Comparison of ENCODE assay signal across 24 cellular contexts in genomic region chr6:30836957-30837356, GRCh38. TPM values are rescaled to one million over a fixed set of nuclear protein-coding genes. Genes with fewer than 3 reads are reported as not detected.
DNase-seq lines count a peak whose midpoint lies in the region; ATAC-seq and TF ChIP-seq lines count a peak whose summit lies in the region.
"Had no signal": no experiment of that assay in that cellular context is flagged by ENCODE, and none has a peak within 500 bp of the region (broad histone marks: within the 10 kb centered on the region; RNA-seq: fewer than 3 reads in every experiment).

No MANE protein-coding gene starts in this region.

- no peak overlapping the region for H3K9ac ChIP-seq in BLaER1

- H3K4me1 ChIP-seq in BLaER1 (peaks cover 98% of the 10 kb centered on the region), RWPE2 (ENCODE audit: insufficient read depth, poor library complexity, severe bottlenecking) (no peaks in the 10 kb centered on the region)

- H3K27me3 ChIP-seq in BLaER1 (no peaks in the 10 kb centered on the region), RWPE2 (ENCODE audit: insufficient read depth, poor library complexity, severe bottlenecking) (no peaks in the 10 kb centered on the region)
- H3K27me3 ChIP-seq: esophagus squamous epithelium, sigmoid colon had no signal

- H3K27ac ChIP-seq in BLaER1 (peak overlapping the region; percentile 20; the same call in 1 of the 2 replicates), RWPE2 (ENCODE audit: poor library complexity, severe bottlenecking) (peak overlapping the region; percentile 7)

- H3K36me3 ChIP-seq in BLaER1 (no peaks in the 10 kb centered on the region), RWPE2 (ENCODE audit: low read depth) (no peaks in the 10 kb centered on the region)
- H3K36me3 ChIP-seq: esophagus squamous epithelium, sigmoid colon had no signal

- H3K9me3 ChIP-seq in BLaER1 (no peaks in the 10 kb centered on the region), RWPE2 (ENCODE audit: severe bottlenecking) (no peaks in the 10 kb centered on the region)
- H3K9me3 ChIP-seq: esophagus squamous epithelium, sigmoid colon had no signal

- no peak overlapping the region for H3K4me3 ChIP-seq in BLaER1
- H3K4me3 ChIP-seq in RWPE2 (ENCODE audit: severe bottlenecking) = no peak overlapping the region
- no peak overlapping the region for H3K4me3 ChIP-seq in fibroblast of pulmonary artery (replicated peaks; ENCODE audit: low read depth, low read length)
- H3K4me3 ChIP-seq: esophagus squamous epithelium, sigmoid colon had no signal

- ATAC-seq in RWPE2 (ENCODE audit: low read depth) = no peak
- ATAC-seq: activated CD8-positive, alpha-beta memory T cell treated with anti-CD3 and anti-CD28 coated beads, Interleukin-2, amount 10 ng/mL, durations not matched to agents 7 days and 5 days; activated T-cell treated with anti-CD3 and anti-CD28 coated beads, Interleukin-2, amount 50 U/mL, for 72 hours; CD8-positive, alpha-beta T cell; WTC11 had no signal

- peak overlapping the region; percentile 85; the same call in 1 of the 2 replicates for H3K4me2 ChIP-seq in BLaER1

- H4K20me1 ChIP-seq in BLaER1 = no peaks in the 10 kb centered on the region

- TF ChIP-seq CTCF in RWPE2 (IDR thresholded peaks at IDR 0.05; ENCODE audit: poor library complexity, severe bottlenecking) (no peak), fibroblast of pulmonary artery (IDR thresholded peaks at IDR 0.05; ENCODE audit: low read length, missing control alignments) (no peak)

- DNase-seq in RWPE2 (ENCODE audit: low spot score) (no peak), fibroblast of pulmonary artery (ENCODE audit: low read depth) (peak; percentile 56), posterior vena cava (ENCODE audit: low spot score) (peak; percentile 23), NCI-H69 (lab: John Stamatoyannopoulos, UW) (no peak), NCI-H526 (lab: John Stamatoyannopoulos, UW) (no peak), RKO (ENCODE audit: low spot score) (no peak), head of caudate nucleus (no peak)
- DNase-seq: activated CD8-positive, alpha-beta memory T cell treated with anti-CD3 and anti-CD28 coated beads, Interleukin-2, amount 10 ng/mL, durations not matched to agents 7 days and 5 days; activated naive CD4-positive, alpha-beta T cell; activated T-cell treated with anti-CD3 and anti-CD28 coated beads, Interleukin-2, amount 50 U/mL, for 72 hours; AML-193; CD8-positive, alpha-beta T cell; esophagus squamous epithelium; islet precursor cell; KG1; NCI-H2081 treated with DMSO at 0.1 percent for 48 hours; SIG-M5; sigmoid colon; stimulated activated CD4-positive, alpha-beta T cell treated with anti-CD3 and anti-CD28 coated beads, Interleukin-15, amount 100 ng/mL, for 24 hours; stimulated activated naive CD4-positive, alpha-beta T cell; SW 1271; T1000 had no signal

- intact Hi-C loops in posterior vena cava (cut with DNase I) = loop anchor here in 1 of 2 donors (10.0 kb wide), 1 partner anchor 238 kb away; no protein-coding TSS in a partner anchor
- intact Hi-C loops in head of caudate nucleus (cut with DNase I) = no loop called here

RNA-seq across cellular contexts. Expression of gene DDR1, which starts 47.4 kb away (rescaled TPM):
- 10 to 100 TPM; 25.2 to 26.0 TPM for total RNA-seq in posterior vena cava

Comparison
In these comparisons a context has a peak if more than half of its experiments do, and no peak if none do; other contexts are left out.
1. DNase-seq: peak in fibroblast of pulmonary artery (single experiment) and posterior vena cava (single experiment); none in RWPE2 (single experiment), NCI-H69 (single experiment), NCI-H526 (0 of 2), RKO (single experiment) and head of caudate nucleus (0 of 42).